ENCODE assay signal across 17 cellular contexts in the genomic region with DNA sequence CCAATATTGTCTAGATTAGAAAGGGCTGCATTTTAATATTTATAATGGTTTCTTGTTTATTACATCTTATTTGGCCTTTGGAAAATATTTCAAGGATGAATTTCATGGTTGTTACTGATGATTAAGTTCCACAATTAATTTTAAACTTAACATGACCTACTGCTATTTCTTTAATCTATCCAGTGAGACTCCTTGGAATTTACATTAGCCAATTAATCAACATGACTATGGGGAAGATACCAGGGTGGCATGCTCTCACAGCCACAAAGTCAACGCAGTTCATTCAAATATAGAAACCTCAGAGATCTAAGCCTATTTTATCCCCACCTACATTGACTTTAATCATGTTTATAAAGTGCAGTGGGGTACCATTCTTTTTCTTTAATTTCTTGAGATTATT. TPM values are rescaled to one million over a fixed set of nuclear protein-coding genes. Genes with fewer than 3 reads are reported as not detected.
DNase-seq lines count a peak whose midpoint lies in the region; ATAC-seq, FAIRE-seq and TF ChIP-seq lines count a peak whose summit lies in the region.
"Had no signal": no experiment of that assay in that cellular context is flagged by ENCODE, and none has a peak within 500 bp of the region (broad histone marks: within the 10 kb centered on the region; RNA-seq: fewer than 3 reads in every experiment).

No MANE protein-coding gene starts in this region.

- H2AFZ ChIP-seq in IMR-90 (replicated peaks; ENCODE audit: low read length, poor library complexity): no peak overlapping the region
- no peak overlapping the region for H2AFZ ChIP-seq in H1 (ENCODE audit: low read length)

- TF ChIP-seq CTCF in IMR-90 (conservative IDR thresholded peaks at IDR 0.05; ENCODE audit: low read depth, low read length): no peak
- TF ChIP-seq CTCF in H1 (IDR thresholded peaks at IDR 0.05; ENCODE audit: control extremely low read depth in 1 of 3, insufficient read depth in 1 of 3, low read depth in 1 of 3, low read length in 3 of 3): no peak
- TF ChIP-seq CTCF in nephron (IDR thresholded peaks at IDR 0.05; ENCODE audit: unreplicated experiment in 3 of 3): no peak
- TF ChIP-seq CTCF in tibial nerve (IDR thresholded peaks at IDR 0.05): no peak

- no peak overlapping the region for H3K9ac ChIP-seq in IMR-90 (ENCODE audit: low read depth, low read length)
- no peak overlapping the region for H3K9ac ChIP-seq in H1 (replicated peaks in 1 of 4; ENCODE audit: extremely low read depth in 1 of 4, low read depth in 3 of 4, low read length in 3 of 4)
- H3K9ac ChIP-seq: BLaER1 had no signal

- H3K18ac ChIP-seq in IMR-90 (ENCODE audit: low read depth, low read length): no peak overlapping the region
- H3K18ac ChIP-seq in H1 (ENCODE audit: extremely low read depth, low read length): no peak overlapping the region

- H4K5ac ChIP-seq in IMR-90 (ENCODE audit: low read depth, low read length): no peak overlapping the region; the same call in 1 of the 2 replicates
- H4K5ac ChIP-seq in H1 (ENCODE audit: insufficient read length, low read depth, low read length): peak overlapping the region; percentile 35

- H3K9me1 ChIP-seq in IMR-90 (ENCODE audit: insufficient read depth, low read length): peaks cover 3% of the 10 kb centered on the region; the same call in 1 of the 2 replicates

- H3K9me3 Mint-ChIP-seq in nephron: no peaks in the 10 kb centered on the region
- H3K9me3 Mint-ChIP-seq in natural killer cell treated with Interleukin-12 subunit alpha and Interleukin-12 subunit beta and Interleukin-15 and Interleukin-18, amount 100 ng/mL, for 72 hours: peaks cover 7% of the 10 kb centered on the region

- no peak overlapping the region for H2AK9ac ChIP-seq in IMR-90 (replicated peaks; ENCODE audit: low read depth, low read length, poor library complexity)

- H3K9me3 ChIP-seq in IMR-90 (ENCODE audit: control insufficient read depth, insufficient read depth, low read length) (no peaks in the 10 kb centered on the region), H1 (ENCODE audit: insufficient read depth in 2 of 2, low read depth in 1 of 2, low read length in 1 of 2) (no peaks in the 10 kb centered on the region), tibial nerve (no peaks in the 10 kb centered on the region)
- H3K9me3 ChIP-seq: BLaER1, Caco-2 had no signal

- peaks cover 3% of the 10 kb centered on the region for H3K27me3 Mint-ChIP-seq in nephron (ENCODE audit: low read depth)
- no peaks in the 10 kb centered on the region for H3K27me3 Mint-ChIP-seq in natural killer cell treated with Interleukin-12 subunit alpha and Interleukin-12 subunit beta and Interleukin-15 and Interleukin-18, amount 100 ng/mL, for 72 hours
- H3K27me3 Mint-ChIP-seq: CD8-positive, alpha-beta memory T cell had no signal

- H4K20me1 ChIP-seq in IMR-90 (ENCODE audit: insufficient read depth, low read length) (no peaks in the 10 kb centered on the region), H1 (replicated peaks in 1 of 2; ENCODE audit: control insufficient read depth in 1 of 2, insufficient read depth in 2 of 2, low read length in 2 of 2) (no peaks in the 10 kb centered on the region)
- H4K20me1 ChIP-seq: BLaER1 had no signal

- H4K8ac ChIP-seq in IMR-90 (ENCODE audit: low read depth in 2 of 2, low read length in 2 of 2) (no peak overlapping the region), H1 (ENCODE audit: extremely low read depth, insufficient read depth, low read length) (no peak overlapping the region)

- H3K27ac ChIP-seq in IMR-90 (ENCODE audit: insufficient read depth, low read length) (no peak overlapping the region), H1 (ENCODE audit: low read depth, low read length) (no peak overlapping the region; the same call in 1 of the 2 replicates), tibial nerve (no peak overlapping the region)
- H3K27ac ChIP-seq: 22Rv1, BLaER1 had no signal

- H2BK20ac ChIP-seq in IMR-90 (ENCODE audit: low read depth, low read length): peak overlapping the region; percentile 33; the same call in 1 of the 2 replicates
- H2BK20ac ChIP-seq in H1 (ENCODE audit: low read length): no peak overlapping the region

- H2BK120ac ChIP-seq in IMR-90 (ENCODE audit: low read depth, low read length) (no peak overlapping the region), H1 (replicated peaks; ENCODE audit: low read depth, low read length) (no peak overlapping the region)

- no peak overlapping the region for H2AK5ac ChIP-seq in IMR-90 (ENCODE audit: low read depth, low read length)
- no peak overlapping the region for H2AK5ac ChIP-seq in H1 (ENCODE audit: low read depth, low read length)

- no peak overlapping the region for H2BK5ac ChIP-seq in IMR-90 (ENCODE audit: low read depth, low read length, poor library complexity, severe bottlenecking)
- no peak overlapping the region for H2BK5ac ChIP-seq in H1 (ENCODE audit: low read depth, low read length)

- TF ChIP-seq RAD21 in IMR-90 (IDR thresholded peaks at IDR 0.05; ENCODE audit: low read length): no peak
- TF ChIP-seq RAD21 in H1 (IDR thresholded peaks at IDR 0.05 in 1 of 2, conservative IDR thresholded peaks at IDR 0.05 in 1 of 2; ENCODE audit: low read depth in 2 of 2, low read length in 2 of 2): no peak

- H3K23ac ChIP-seq in IMR-90 (ENCODE audit: low read depth, low read length): no peak overlapping the region
- no peak overlapping the region for H3K23ac ChIP-seq in H1 (ENCODE audit: insufficient read length)

- CTCF ChIA-PET in IMR-90 (lab: Yijun Ruan, JAX): no interaction called here
- CTCF ChIA-PET in H1 (lab: Charles Lee; ENCODE audit: partially characterized antibody): interaction anchor here (0.6 to 1.3 kb wide), 3 partner anchors 10 to 55 kb away, joined by 3 read pairs; no protein-coding TSS in a partner anchor

- H3K4me2 ChIP-seq in IMR-90 (ENCODE audit: low read depth, low read length): no peak overlapping the region
- H3K4me2 ChIP-seq in H1 (ENCODE audit: insufficient read depth in 1 of 2, low read depth in 2 of 2, low read length in 2 of 2): peak overlapping the region in 1 of 2 experiments; percentile 37; a peak in 1 of 4 replicates
- H3K4me2 ChIP-seq: BLaER1 had no signal

- H3K4me1 ChIP-seq in IMR-90 (ENCODE audit: control insufficient read depth, insufficient read depth, low read length) (peaks cover 6% of the 10 kb centered on the region), H1 (replicated peaks in 1 of 4; ENCODE audit: control insufficient read depth in 3 of 4, insufficient read depth in 4 of 4, low read length in 3 of 4) (peaks cover 3 to 29% (median 7%) of the 10 kb centered on the region in 4 experiments; a peak in 6 of 7 replicates), tibial nerve (peaks cover 0 to 6% (median 0%) of the 10 kb centered on the region in 4 donors)

- dilution Hi-C loops in IMR-90 (cut with HindIII; ENCODE audit: low sequenced_read_pairs, unreplicated experiment): no loop called here

- H3K27me3 ChIP-seq in IMR-90 (ENCODE audit: control insufficient read depth, insufficient read depth, low read length): no peaks in the 10 kb centered on the region
- H3K27me3 ChIP-seq in H1 (replicated peaks in 1 of 4; ENCODE audit: control insufficient read depth in 3 of 4, extremely low read depth in 1 of 4, insufficient read depth in 3 of 4, low read length in 3 of 4): no peaks in the 10 kb centered on the region
- no peaks in the 10 kb centered on the region for H3K27me3 ChIP-seq in tibial nerve
- H3K27me3 ChIP-seq: BLaER1 had no signal

- H3K4me3 Mint-ChIP-seq in nephron: no peak overlapping the region
- H3K4me3 Mint-ChIP-seq in natural killer cell treated with Interleukin-12 subunit alpha and Interleukin-12 subunit beta and Interleukin-15 and Interleukin-18, amount 100 ng/mL, for 72 hours: no peak overlapping the region
- H3K4me3 Mint-ChIP-seq: CD8-positive, alpha-beta memory T cell had no signal

- ATAC-seq in IMR-90 (ENCODE audit: low read depth) (no peak), GM19328 (IDR thresholded peaks at IDR 0.05; ENCODE audit: unreplicated experiment) (no peak)
- ATAC-seq in natural killer cell treated with Interleukin-12 subunit alpha and Interleukin-12 subunit beta and Interleukin-15 and Interleukin-18, amount 100 ng/mL, for 72 hours: no peak

- TF ChIP-seq POLR2A in IMR-90 (IDR thresholded peaks at IDR 0.05; ENCODE audit: low read depth, low read length) (no peak), H1 (IDR thresholded peaks at IDR 0.05; ENCODE audit: control extremely low read depth in 1 of 2, low read depth in 2 of 2, low read length in 2 of 2) (no peak), tibial nerve (IDR thresholded peaks at IDR 0.05) (no peak)

- H3K4me3 ChIP-seq in IMR-90 (ENCODE audit: insufficient read depth, low read depth, low read length) (no peak overlapping the region), H1 (ENCODE audit: extremely low read depth in 1 of 4, insufficient read depth in 2 of 4, low read depth in 3 of 4, low read length in 4 of 4) (no peak overlapping the region), tibial nerve (no peak overlapping the region)
- H3K4me3 ChIP-seq: BLaER1 had no signal

- intact Hi-C loops in IMR-90 (cut with micrococcal nuclease): no loop called here

- FAIRE-seq in H1 (lab: Jason Lieb, UNC): no peak
- FAIRE-seq: G401.6 had no signal

- H3K4ac ChIP-seq in IMR-90 (ENCODE audit: low read depth, low read length) (no peak overlapping the region), H1 (replicated peaks; ENCODE audit: insufficient read length, low read depth, low read length) (no peak overlapping the region)

- H3K14ac ChIP-seq in IMR-90 (replicated peaks; ENCODE audit: low read depth, low read length) (no peak overlapping the region), H1 (ENCODE audit: insufficient read length) (no peak overlapping the region)

- no peaks in the 10 kb centered on the region for H3K79me2 ChIP-seq in H1 (ENCODE audit: control insufficient read depth in 1 of 2, insufficient read depth in 2 of 2, low read length in 2 of 2)

- no peaks in the 10 kb centered on the region for H3K36me3 Mint-ChIP-seq in nephron (ENCODE audit: low read depth)
- no peaks in the 10 kb centered on the region for H3K36me3 Mint-ChIP-seq in natural killer cell treated with Interleukin-12 subunit alpha and Interleukin-12 subunit beta and Interleukin-15 and Interleukin-18, amount 100 ng/mL, for 72 hours
- H3K36me3 Mint-ChIP-seq: CD8-positive, alpha-beta memory T cell had no signal

- H4K91ac ChIP-seq in IMR-90 (ENCODE audit: insufficient read depth, low read depth, low read length): no peak overlapping the region
- no peak overlapping the region for H4K91ac ChIP-seq in H1 (replicated peaks; ENCODE audit: insufficient read length, low read length)

- H3K27ac Mint-ChIP-seq in nephron: peak overlapping the region in 2 of 3 experiments; percentile 29 to 38
- no peak overlapping the region for H3K27ac Mint-ChIP-seq in natural killer cell treated with Interleukin-12 subunit alpha and Interleukin-12 subunit beta and Interleukin-15 and Interleukin-18, amount 100 ng/mL, for 72 hours
- H3K27ac Mint-ChIP-seq: CD8-positive, alpha-beta memory T cell had no signal

- peaks cover 36% of the 10 kb centered on the region for H3K4me1 Mint-ChIP-seq in nephron
- no peaks in the 10 kb centered on the region for H3K4me1 Mint-ChIP-seq in natural killer cell treated with Interleukin-12 subunit alpha and Interleukin-12 subunit beta and Interleukin-15 and Interleukin-18, amount 100 ng/mL, for 72 hours (ENCODE audit: low read depth in 2 of 2)
- H3K4me1 Mint-ChIP-seq: CD8-positive, alpha-beta memory T cell had no signal

- H3K23me2 ChIP-seq in H1 (ENCODE audit: low read depth, low read length): no peaks in the 10 kb centered on the region

- WGBS in IMR-90 (ENCODE audit: extremely low coverage in 2 of 2, insufficient read length in 1 of 2), 2 experiments: no CpG with 5 or more reads among the region's 1 CpG
- WGBS in H1 (ENCODE audit: extremely low coverage in 1 of 2, insufficient coverage in 1 of 2, insufficient read length in 1 of 2, insufficient replicate concordance in 2 of 2, low coverage in 1 of 2, low lambda C conversion rate in 2 of 2, missing lambda C conversion rate in 1 of 2), 2 experiments: 23% methylated on average over 1 of the region's 1 CpG; no CpG with 5 or more reads in 1 of the 2 experiments
- WGBS in tibial nerve, 2 donors: 75 to 79% methylated on average over 1 of the region's 1 CpG

- no peak for TF ChIP-seq EP300 in H1 (IDR thresholded peaks at IDR 0.05; ENCODE audit: borderline replicate concordance in 1 of 2, low read depth in 2 of 2, low read length in 2 of 2)
- TF ChIP-seq EP300 in tibial nerve (IDR thresholded peaks at IDR 0.05): no peak

- H3K36me3 ChIP-seq in IMR-90 (ENCODE audit: control insufficient read depth, insufficient read depth, low read length) (no peaks in the 10 kb centered on the region), H1 (ENCODE audit: control insufficient read depth in 2 of 4, insufficient read depth in 4 of 4, low read length in 3 of 4) (no peaks in the 10 kb centered on the region), tibial nerve (no peaks in the 10 kb centered on the region)
- H3K36me3 ChIP-seq: BLaER1 had no signal

- POLR2A ChIA-PET in IMR-90 (lab: Charles Lee; ENCODE audit: unreplicated experiment): interaction anchor here (0.6 kb wide), 1 partner anchor 25 kb away, joined by 3 read pairs; no protein-coding TSS in a partner anchor
- POLR2A ChIA-PET in H1 (lab: Charles Lee; ENCODE audit: partially characterized antibody): interaction anchor here (0.7 kb wide), 1 partner anchor 43 kb away, joined by 3 read pairs; no protein-coding TSS in a partner anchor

- peak; percentile 12 for DNase-seq in EH (ENCODE audit: low read depth)
- no peak for DNase-seq in IMR-90
- DNase-seq in H1 (ENCODE audit: low read depth in 1 of 2, low spot score in 2 of 2): no peak
- no peak for DNase-seq in natural killer cell treated with Interleukin-12 subunit alpha and Interleukin-12 subunit beta and Interleukin-15 and Interleukin-18, amount 100 ng/mL, for 72 hours (ENCODE audit: low spot score)
- DNase-seq in NCI-H748 treated with DMSO at 0.1 percent for 48 hours (lab: John Stamatoyannopoulos, UW): no peak
- no peak for DNase-seq in tibial nerve (ENCODE audit: low spot score in 2 of 2)
- DNase-seq: AML-193; Caco-2; CD8-positive, alpha-beta memory T cell; DMS 273 treated with DMSO at 0.1 percent for 48 hours; EL; H7 had no signal

- in situ Hi-C loops in IMR-90 (cut with MboI; ENCODE audit: low sequenced_read_pairs): no loop called here

- H2BK12ac ChIP-seq in H1 (ENCODE audit: low read depth, low read length): no peak overlapping the region

- H3K56ac ChIP-seq in IMR-90 (ENCODE audit: extremely low read depth, insufficient read depth, low read length) (no peak overlapping the region), H1 (replicated peaks; ENCODE audit: insufficient read length, low read depth, low read length) (no peak overlapping the region)

- H2BK15ac ChIP-seq in IMR-90 (ENCODE audit: low read depth, low read length): no peak overlapping the region
- H2BK15ac ChIP-seq in H1 (ENCODE audit: low read length): no peak overlapping the region

- no peaks in the 10 kb centered on the region for H3K79me1 ChIP-seq in IMR-90 (ENCODE audit: low read depth in 1 of 2, low read length in 2 of 2)
- H3K79me1 ChIP-seq in H1 (ENCODE audit: low read depth, low read length): no peaks in the 10 kb centered on the region

- BruUV-seq in IMR-90 (replicated peaks; lab: Mats Ljungman, UMichigan): no TSS peak

RNA-seq across cellular contexts. Expression of gene PDZRN3, which starts 43.6 kb away (rescaled TPM):
- total RNA-seq in IMR-90 (2012; rRNA removed) (17.0 and 17.8 TPM in 2 replicates), tibial nerve (10 to 100 TPM; 48.3 to 87.2 (median 64.3) TPM)
- polyA plus RNA-seq in IMR-90 (2012; rRNA removed) (9.4 and 10.3 TPM in 2 replicates), H1 (2011; rRNA removed) (4.2 and 5.0 TPM in 2 replicates)
- polyA plus RNA-seq in IMR-90 (2012; cell fraction: cytosol; rRNA removed): 7.3 and 11.3 TPM in 2 replicates
- polyA plus RNA-seq in IMR-90 (2012; cell fraction: nucleus; rRNA removed; ENCODE audit: low replicate concordance): 14.4 and 24.7 TPM in 2 replicates
- total RNA-seq in H1 (2021; fragmentation: NEBNext Ultra II Directional; extraction: Animal tissue kit (Norgen Biotek cat#: 25700)): 16.8 and 20.5 TPM in 2 replicates
- 6.3 TPM for polyA plus RNA-seq in H1 (2011; cell fraction: cytosol; rRNA removed)
- 10.6 TPM for polyA plus RNA-seq in H1 (2011; cell fraction: nucleus; rRNA removed)
- polyA plus RNA-seq in H1 (2012, experiment 1 of 2): 16.2 to 19.5 TPM (median 17.5 TPM) in 4 replicates
- 5.3 TPM for polyA plus RNA-seq in H1 (2012, experiment 2 of 2)
- 7.7 TPM for polyA plus RNA-seq in H1 (2013, experiment 1 of 2)
- polyA plus RNA-seq in H1 (2013, experiment 2 of 2): 7.5 TPM
- polyA minus RNA-seq in H1 (2011; rRNA and poly(A)+ RNA removed): 7.9 and 20.6 TPM in 2 replicates
- 12.8 TPM for polyA minus RNA-seq in H1 (2011; cell fraction: cytosol; rRNA and poly(A)+ RNA removed)
- polyA minus RNA-seq in H1 (2011; cell fraction: nucleus; rRNA and poly(A)+ RNA removed): 61.5 TPM
- not detected for total RNA-seq in natural killer cell treated with Interleukin-12 subunit alpha and Interleukin-12 subunit beta and Interleukin-15 and Interleukin-18, amount 100 ng/mL, for 72 hours
- total RNA-seq: CD8-positive, alpha-beta memory T cell had no signal
- polyA plus RNA-seq: CD8-positive, alpha-beta memory T cell had no signal

Comparison
In these comparisons a context has a peak if more than half of its experiments do, and no peak if none do; other contexts are left out.
1. H3K27ac Mint-ChIP-seq: peak in nephron (2 of 3); none in natural killer cell treated with Interleukin-12 subunit alpha and Interleukin-12 subunit beta and Interleukin-15 and Interleukin-18, amount 100 ng/mL, for 72 hours (0 of 2).
2. RNA of gene PDZRN3, which starts 43.6 kb away (total RNA-seq): 48.3 to 87.2 TPM in tibial nerve, 16.8 to 20.5 TPM in H1 and 17.0 to 17.8 TPM in IMR-90; not detected in natural killer cell treated with Interleukin-12 subunit alpha and Interleukin-12 subunit beta and Interleukin-15 and Interleukin-18, amount 100 ng/mL, for 72 hours; every median in the first group is over 10 times any median in the second.